In genomic region chr15:77420610-77421369, GRCh38 we compare ENCODE assay signal across 8 cellular contexts. TPM values are rescaled to one million over a fixed set of nuclear protein-coding genes. Genes with fewer than 3 reads are reported as not detected.
DNase-seq lines count a peak whose midpoint lies in the region; ATAC-seq, FAIRE-seq and TF ChIP-seq lines count a peak whose summit lies in the region.

Gene HMG20A, plus strand, starts transcription at chr15:77420888. Its CDS starts 37,520 bp downstream, at chr15:77458408.

- H3K4me3 ChIP-seq in cardiac fibroblast (replicated peaks in 1 of 2; ENCODE audit: low read depth in 2 of 2, low read length in 2 of 2): peak within 1 kb of the TSS; percentile 78 to 80

- DNase-seq in A172 (ENCODE audit: low spot score): peak; percentile 68
- peak; percentile 68 for DNase-seq in NCI-H2196 treated with DMSO at 0.1 percent for 48 hours (lab: John Stamatoyannopoulos, UW; ENCODE audit: unreplicated experiment)
- DNase-seq in WTC11 (ENCODE audit: low spot score): peak; percentile 65
- peak; percentile 92 to 94 for DNase-seq in cardiac fibroblast (ENCODE audit: low read depth in 2 of 2)
- DNase-seq in stimulated activated CD4-positive, alpha-beta T cell treated with anti-CD3 and anti-CD28 coated beads, Interleukin-12 subunit alpha, Interleukin-12 subunit beta, amount 100 ng/mL, for 24 hours (ENCODE audit: low read depth in 2 of 2): peak; percentile 31 to 45

- 0 out of 2 replicates have a peak, but pooled peaks cover 2% of the 10 kb centered on the region for H3K36me3 Mint-ChIP-seq in WTC11

- H3K27me3 Mint-ChIP-seq in WTC11 (ENCODE audit: low read depth): no peaks in the 10 kb centered on the region; the same call in 1 of the 2 replicates

- no peaks in the 10 kb centered on the region for H3K9me3 Mint-ChIP-seq in WTC11

- ATAC-seq in HG03097 (IDR thresholded peaks at IDR 0.05; ENCODE audit: low FRiP score, unreplicated experiment) (peak; percentile 28), WTC11 (peak; percentile 10)

- peak within 1 kb of the TSS; percentile 96 for H3K4me3 Mint-ChIP-seq in WTC11

- peaks cover 48% of the 10 kb centered on the region for H3K4me1 Mint-ChIP-seq in WTC11

- TF ChIP-seq POLR2A in GM18526 (IDR thresholded peaks at IDR 0.05; ENCODE audit: extremely low read depth, insufficient read length): peak; percentile 41

- FAIRE-seq in islet of Langerhans (lab: Jason Lieb, UNC): peak; percentile 49

- no peak for TF ChIP-seq CTCF in WTC11 (IDR thresholded peaks at IDR 0.05)
- TF ChIP-seq CTCF in cardiac fibroblast (IDR thresholded peaks at IDR 0.05; ENCODE audit: low read depth, low read length): no peak

- peak within 1 kb of the TSS; percentile 99 for H3K27ac Mint-ChIP-seq in WTC11

- CTCF ChIA-PET in WTC11 (lab: Charles Lee): interaction anchor here (0.7 to 2.6 kb wide), 9 partner anchors 10 to 313 kb away, joined by 3 to 22 read pairs (median 4); no protein-coding TSS in a partner anchor

- POLR2A ChIA-PET in WTC11 (lab: Charles Lee): interaction anchor here (0.6 kb wide), 1 partner anchor 101 kb away, joined by 6 read pairs; no protein-coding TSS in a partner anchor

TF ChIP-seq in WTC11, 78 proteins besides CTCF, POLR2A, EP300 and RAD21 (continues in another document):
- TF ChIP-seq SP1 (CRISPR knock-in tag; conservative IDR thresholded peaks at IDR 0.05) (peak; percentile 35; the same call in 1 of the 2 replicates), ZSCAN18 (CRISPR knock-in tag; IDR thresholded peaks at IDR 0.05) (no peak), GABPB1 (CRISPR knock-in tag; IDR thresholded peaks at IDR 0.05) (no peak), ZNF219 (CRISPR knock-in tag; IDR thresholded peaks at IDR 0.05; ENCODE audit: borderline replicate concordance) (no peak), FOXK1 (CRISPR knock-in tag; IDR thresholded peaks at IDR 0.05) (peak; percentile 44; the same call in 1 of the 2 replicates), FOXP1 (CRISPR knock-in tag; IDR thresholded peaks at IDR 0.05; ENCODE audit: borderline replicate concordance) (no peak), FOXJ3 (CRISPR knock-in tag; IDR thresholded peaks at IDR 0.05; ENCODE audit: borderline replicate concordance) (no peak), PREB (CRISPR knock-in tag; IDR thresholded peaks at IDR 0.05; ENCODE audit: borderline replicate concordance) (no peak), MAX (CRISPR knock-in tag; IDR thresholded peaks at IDR 0.05) (peak; percentile 25; the same call in 1 of the 2 replicates), ELF4 (CRISPR knock-in tag; IDR thresholded peaks at IDR 0.05; ENCODE audit: low read depth) (no peak), AFF4 (CRISPR knock-in tag; IDR thresholded peaks at IDR 0.05; ENCODE audit: borderline replicate concordance) (no peak), ZNF281 (CRISPR knock-in tag; IDR thresholded peaks at IDR 0.05) (peak; percentile 82; the same call in 1 of the 2 replicates), RELA (CRISPR knock-in tag; IDR thresholded peaks at IDR 0.05; ENCODE audit: borderline replicate concordance) (no peak)

RNA-seq across cellular contexts. Expression of gene HMG20A, which starts in this region (rescaled TPM):
- total RNA-seq in A172 (2014; rRNA removed; shearing (Covaris generic)): 17.0 and 21.1 TPM in 2 replicates
- total RNA-seq in WTC11 (2021): 62.2 to 69.4 TPM (median 65.1 TPM) in 3 replicates

Comparison
In these comparisons a context has a peak if more than half of its experiments do, and no peak if none do; other contexts are left out.
1. Peak in every context shown above with its lines: DNase-seq, ATAC-seq and H3K4me3 ChIP-seq.
2. DNase-seq: peak in every context shown above with its lines; median percentile 93 in cardiac fibroblast; 68 in A172; 68 in NCI-H2196 treated with DMSO at 0.1 percent for 48 hours; 65 in WTC11; 38 in stimulated activated CD4-positive, alpha-beta T cell treated with anti-CD3 and anti-CD28 coated beads, Interleukin-12 subunit alpha, Interleukin-12 subunit beta, amount 100 ng/mL, for 24 hours.